1 cellular context compared by ENCODE assay signal in the genomic region with DNA sequence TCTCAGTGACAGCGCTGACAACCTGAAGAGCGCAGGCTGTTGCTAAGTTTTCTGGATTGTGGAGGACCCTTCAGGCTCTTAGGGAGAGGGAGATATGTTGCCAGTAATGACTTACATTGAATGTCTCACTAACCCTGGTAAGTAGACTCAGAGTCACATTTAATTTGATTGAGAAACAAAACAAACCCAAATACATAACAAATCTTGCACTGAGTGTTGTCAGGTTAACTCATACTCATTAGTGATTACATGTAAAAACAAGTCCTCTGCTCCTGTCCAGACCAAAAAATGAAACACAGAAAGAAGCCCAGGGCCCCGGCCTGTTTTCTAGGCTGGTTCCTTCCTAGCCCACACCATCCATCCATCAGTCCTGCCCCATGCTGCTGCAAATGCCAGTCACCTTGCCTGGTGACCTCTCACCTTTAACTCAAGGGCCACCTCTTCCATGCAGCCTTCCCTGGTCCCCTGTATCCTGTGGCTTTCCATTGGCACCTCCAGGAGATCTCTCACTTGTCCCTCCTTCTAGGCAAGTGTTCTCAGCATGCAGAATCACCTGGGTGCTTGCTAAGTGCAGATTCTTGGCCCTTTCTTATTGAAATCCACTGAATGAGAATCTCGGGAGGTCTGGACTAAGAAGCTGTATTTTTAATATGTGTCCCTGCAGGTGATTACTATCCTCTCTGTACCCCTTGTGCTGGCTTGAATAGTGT.
TF ChIP-seq lines count a peak whose summit lies in the region.

No MANE protein-coding gene starts in this region.

TF ChIP-seq in endothelial cell of umbilical vein, 7 proteins besides CTCF, POLR2A, EP300 and RAD21:
- TF ChIP-seq POLR2AphosphoS5 (IDR thresholded peaks at IDR 0.05; ENCODE audit: insufficient read depth, low read depth, low read length) = no peak
- no peak for TF ChIP-seq GATA2 (IDR thresholded peaks at IDR 0.05; ENCODE audit: insufficient read depth, insufficient read length, low read depth, low read length)
- no peak for TF ChIP-seq MYC (IDR thresholded peaks at IDR 0.05; ENCODE audit: low read depth, low read length)
- no peak for TF ChIP-seq EZH2 (IDR thresholded peaks at IDR 0.05; ENCODE audit: borderline replicate concordance, low read depth, low read length, severe bottlenecking)
- TF ChIP-seq, protein P1, sequence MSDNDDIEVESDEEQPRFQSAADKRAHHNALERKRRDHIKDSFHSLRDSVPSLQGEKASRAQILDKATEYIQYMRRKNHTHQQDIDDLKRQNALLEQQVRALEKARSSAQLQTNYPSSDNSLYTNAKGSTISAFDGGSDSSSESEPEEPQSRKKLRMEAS (IDR thresholded peaks at IDR 0.05; ENCODE audit: insufficient read depth, insufficient read length) = no peak
- TF ChIP-seq FOS (IDR thresholded peaks at IDR 0.05; ENCODE audit: borderline replicate concordance, insufficient read depth, low read length) = no peak
- TF ChIP-seq JUN (IDR thresholded peaks at IDR 0.05; ENCODE audit: borderline replicate concordance, insufficient read depth, insufficient read length, low read depth) = no peak
